Comparison of ENCODE assay signal across 37 cellular contexts in genomic region chr4:5039800-5040199, GRCh38. TPM values are rescaled to one million over a fixed set of nuclear protein-coding genes. Genes with fewer than 3 reads are reported as not detected.
"Had no signal": no experiment of that assay in that cellular context is flagged by ENCODE, and none has a peak within 500 bp of the region (broad histone marks: within the 10 kb centered on the region; RNA-seq: fewer than 3 reads in every experiment).

No MANE protein-coding gene starts in this region.

- H3K4me1 Mint-ChIP-seq: activated CD8-positive, alpha-beta memory T cell treated with anti-CD3 and anti-CD28 coated beads, Interleukin-2, amount 10 ng/mL, durations not matched to agents 7 days and 5 days; activated naive CD4-positive, alpha-beta T cell treated with anti-CD3 and anti-CD28 coated beads, Interleukin-2, amount 10 ng/mL, durations not matched to agents 7 days and 5 days; activated naive CD8-positive, alpha-beta T cell treated with anti-CD3 and anti-CD28 coated beads, Interleukin-2, amount 10 ng/mL, durations not matched to agents 7 days and 5 days had no signal

- DNase-seq: activated B cell treated with CpG ODN at 0.5 μM for 24 hours; activated CD4-positive, alpha-beta T cell treated with anti-CD3 and anti-CD28 coated beads for 48 hours; activated CD4-positive, alpha-beta T cell treated with anti-CD3 and anti-CD28 coated beads, Interleukin-2, amount 50 U/mL, for 1 hour; activated CD4-positive, alpha-beta T cell treated with anti-CD3 and anti-CD28 coated beads, Interleukin-2, amount 50 U/mL, for 48 hours; activated CD8-positive, alpha-beta memory T cell treated with anti-CD3 and anti-CD28 coated beads, Interleukin-2, amount 10 ng/mL, durations not matched to agents 7 days and 5 days; activated CD8-positive, alpha-beta memory T cell treated with anti-CD3 and anti-CD28 coated beads, Interleukin-2, amount 50 U/mL, for 48 hours; activated CD8-positive, alpha-beta T cell treated with anti-CD3 and anti-CD28 coated beads for 36 hours; activated gamma-delta T cell; activated naive CD4-positive, alpha-beta T cell; activated naive CD4-positive, alpha-beta T cell treated with anti-CD3 and anti-CD28 coated beads, Interleukin-2, amount 10 ng/mL, durations not matched to agents 7 days and 5 days; activated naive CD8-positive, alpha-beta T cell treated with anti-CD3 and anti-CD28 coated beads, Interleukin-2, amount 10 ng/mL, durations not matched to agents 7 days and 5 days; activated T-cell treated with anti-CD3 and anti-CD28 coated beads for 4 hours; activated T-cell treated with anti-CD3 and anti-CD28 coated beads, Interleukin-2, amount 50 U/mL, for 24 hours; activated T-cell treated with anti-CD3 and anti-CD28 coated beads, Interleukin-2, amount 50 U/mL, for 72 hours; central memory CD4-positive, alpha-beta T cell; cerebellar nuclear complex; cortex of kidney; dermis blood vessel endothelial cell; effector CD4-positive, alpha-beta T cell; effector memory CD8-positive, alpha-beta T cell; foreskin keratinocyte; gastrocnemius medialis; glutamatergic neuron; heart left ventricle; T-helper 1 cell; T-helper 17 cell; T1000; WERI-Rb-1 had no signal

- H3K27ac Mint-ChIP-seq: activated B cell treated with CpG ODN at 0.5 μM for 24 hours; activated CD8-positive, alpha-beta memory T cell treated with anti-CD3 and anti-CD28 coated beads, Interleukin-2, amount 10 ng/mL, durations not matched to agents 7 days and 5 days; activated CD8-positive, alpha-beta T cell treated with anti-CD3 and anti-CD28 coated beads for 36 hours; activated naive CD4-positive, alpha-beta T cell treated with anti-CD3 and anti-CD28 coated beads, Interleukin-2, amount 10 ng/mL, durations not matched to agents 7 days and 5 days; activated naive CD4-positive, alpha-beta T cell treated with anti-CD3 and anti-CD28 coated beads, Interleukin-2, amount 50 U/mL, for 72 hours; activated naive CD8-positive, alpha-beta T cell treated with anti-CD3 and anti-CD28 coated beads, Interleukin-2, amount 10 ng/mL, durations not matched to agents 7 days and 5 days; activated T-cell treated with anti-CD3 and anti-CD28 coated beads, Interleukin-2, amount 50 U/mL, for 24 hours; activated T-cell treated with anti-CD3 and anti-CD28 coated beads, Interleukin-2, amount 50 U/mL, for 72 hours; effector memory CD8-positive, alpha-beta T cell; T-helper 17 cell; T-helper 2 cell treated with Interferon-gamma antibody and Interleukin-4, amounts not matched to agents 5 μg/mL and 100 μg/mL, for 36 hours had no signal

- H3K9me3 ChIP-seq: ascending aorta, breast epithelium, esophagus muscularis mucosa, gastrocnemius medialis, heart left ventricle had no signal

- H3K36me3 ChIP-seq: ascending aorta, breast epithelium, cardiac muscle cell, esophagus muscularis mucosa, gastrocnemius medialis, heart left ventricle, WERI-Rb-1 had no signal

- H3K9me3 Mint-ChIP-seq: activated B cell treated with CpG ODN at 0.5 μM for 24 hours; activated CD8-positive, alpha-beta T cell treated with anti-CD3 and anti-CD28 coated beads for 36 hours; activated naive CD4-positive, alpha-beta T cell treated with anti-CD3 and anti-CD28 coated beads, Interleukin-2, amount 10 ng/mL, durations not matched to agents 7 days and 5 days; activated naive CD4-positive, alpha-beta T cell treated with anti-CD3 and anti-CD28 coated beads, Interleukin-2, amount 50 U/mL, for 72 hours; activated naive CD8-positive, alpha-beta T cell treated with anti-CD3 and anti-CD28 coated beads, Interleukin-2, amount 10 ng/mL, durations not matched to agents 7 days and 5 days; activated T-cell treated with anti-CD3 and anti-CD28 coated beads, Interleukin-2, amount 50 U/mL, for 24 hours; activated T-cell treated with anti-CD3 and anti-CD28 coated beads, Interleukin-2, amount 50 U/mL, for 72 hours; effector memory CD8-positive, alpha-beta T cell; T-helper 2 cell treated with Interferon-gamma antibody and Interleukin-4, amounts not matched to agents 5 μg/mL and 100 μg/mL, for 36 hours had no signal

- H3K27me3 ChIP-seq: ascending aorta, breast epithelium, cardiac muscle cell, foreskin keratinocyte, gastrocnemius medialis had no signal

- H3K4me1 ChIP-seq: breast epithelium, gastrocnemius medialis had no signal

- ATAC-seq: activated CD4-positive, CD25-positive, alpha-beta regulatory T cell treated with anti-CD3 and anti-CD28 coated beads, Interleukin-2, amount 50 U/mL, for 24 hours; activated CD8-positive, alpha-beta memory T cell treated with anti-CD3 and anti-CD28 coated beads, Interleukin-2, amount 10 ng/mL, durations not matched to agents 7 days and 5 days; activated CD8-positive, alpha-beta T cell treated with anti-CD3 and anti-CD28 coated beads for 36 hours; activated naive CD4-positive, alpha-beta T cell treated with anti-CD3 and anti-CD28 coated beads, Interleukin-2, amount 50 U/mL, for 72 hours; activated T-cell treated with anti-CD3 and anti-CD28 coated beads, Interleukin-2, amount 50 U/mL, for 72 hours; effector memory CD8-positive, alpha-beta T cell; foreskin keratinocyte; gastrocnemius medialis; heart left ventricle; T-helper 17 cell had no signal

- H3K27me3 Mint-ChIP-seq: activated CD8-positive, alpha-beta memory T cell treated with anti-CD3 and anti-CD28 coated beads, Interleukin-2, amount 10 ng/mL, durations not matched to agents 7 days and 5 days had no signal

- H3K27ac ChIP-seq: ascending aorta, breast epithelium, cardiac muscle cell, esophagus muscularis mucosa, foreskin keratinocyte, gastrocnemius medialis, heart left ventricle, WERI-Rb-1 had no signal

- H3K36me3 Mint-ChIP-seq: activated CD8-positive, alpha-beta memory T cell treated with anti-CD3 and anti-CD28 coated beads, Interleukin-2, amount 10 ng/mL, durations not matched to agents 7 days and 5 days; activated naive CD4-positive, alpha-beta T cell treated with anti-CD3 and anti-CD28 coated beads, Interleukin-2, amount 10 ng/mL, durations not matched to agents 7 days and 5 days; activated naive CD4-positive, alpha-beta T cell treated with anti-CD3 and anti-CD28 coated beads, Interleukin-2, amount 50 U/mL, for 72 hours; activated naive CD8-positive, alpha-beta T cell treated with anti-CD3 and anti-CD28 coated beads, Interleukin-2, amount 10 ng/mL, durations not matched to agents 7 days and 5 days; brain had no signal

- H3K4me3 ChIP-seq: ascending aorta, breast epithelium, cardiac muscle cell, esophagus muscularis mucosa, gastrocnemius medialis, heart left ventricle had no signal

- H3K4me3 Mint-ChIP-seq: activated B cell treated with CpG ODN at 0.5 μM for 24 hours; activated CD8-positive, alpha-beta memory T cell treated with anti-CD3 and anti-CD28 coated beads, Interleukin-2, amount 10 ng/mL, durations not matched to agents 7 days and 5 days; activated CD8-positive, alpha-beta T cell treated with anti-CD3 and anti-CD28 coated beads for 36 hours; activated naive CD4-positive, alpha-beta T cell treated with anti-CD3 and anti-CD28 coated beads, Interleukin-2, amount 10 ng/mL, durations not matched to agents 7 days and 5 days; activated naive CD8-positive, alpha-beta T cell treated with anti-CD3 and anti-CD28 coated beads, Interleukin-2, amount 10 ng/mL, durations not matched to agents 7 days and 5 days; activated T-cell treated with anti-CD3 and anti-CD28 coated beads, Interleukin-2, amount 50 U/mL, for 24 hours; activated T-cell treated with anti-CD3 and anti-CD28 coated beads, Interleukin-2, amount 50 U/mL, for 72 hours; brain; effector memory CD8-positive, alpha-beta T cell; T-helper 17 cell; T-helper 2 cell treated with Interferon-gamma antibody and Interleukin-4, amounts not matched to agents 5 μg/mL and 100 μg/mL, for 36 hours had no signal

RNA-seq across cellular contexts. Expression of gene STK32B, which starts 11.5 kb away (rescaled TPM):
- total RNA-seq: activated B cell treated with CpG ODN at 0.5 μM for 24 hours; activated CD8-positive, alpha-beta memory T cell treated with anti-CD3 and anti-CD28 coated beads for 36 hours; activated CD8-positive, alpha-beta memory T cell treated with anti-CD3 and anti-CD28 coated beads, Interleukin-2, amount 10 ng/mL, durations not matched to agents 7 days and 5 days; activated CD8-positive, alpha-beta T cell treated with anti-CD3 and anti-CD28 coated beads for 36 hours; activated naive CD4-positive, alpha-beta T cell treated with anti-CD3 and anti-CD28 coated beads, Interleukin-2, amount 50 U/mL, for 72 hours; activated naive CD8-positive, alpha-beta T cell treated with anti-CD3 and anti-CD28 coated beads, Interleukin-2, amount 10 ng/mL, durations not matched to agents 7 days and 5 days; activated T-cell treated with anti-CD3 and anti-CD28 coated beads, Interleukin-2, amount 50 U/mL, for 72 hours; cardiac muscle cell had no signal
- polyA plus RNA-seq: cardiac muscle cell had no signal

RNA-seq across cellular contexts. Expression of gene CYTL1, which starts 20.5 kb away (rescaled TPM):
- total RNA-seq: activated B cell treated with CpG ODN at 0.5 μM for 24 hours; activated CD8-positive, alpha-beta memory T cell treated with anti-CD3 and anti-CD28 coated beads for 36 hours; activated CD8-positive, alpha-beta memory T cell treated with anti-CD3 and anti-CD28 coated beads, Interleukin-2, amount 10 ng/mL, durations not matched to agents 7 days and 5 days; activated CD8-positive, alpha-beta T cell treated with anti-CD3 and anti-CD28 coated beads for 36 hours; activated naive CD4-positive, alpha-beta T cell treated with anti-CD3 and anti-CD28 coated beads, Interleukin-2, amount 50 U/mL, for 72 hours; activated naive CD8-positive, alpha-beta T cell treated with anti-CD3 and anti-CD28 coated beads, Interleukin-2, amount 10 ng/mL, durations not matched to agents 7 days and 5 days; activated T-cell treated with anti-CD3 and anti-CD28 coated beads, Interleukin-2, amount 50 U/mL, for 72 hours; gastrocnemius medialis; T-helper 17 cell had no signal
- polyA plus RNA-seq: heart left ventricle had no signal
